In genomic region chrX:29547877-29548276, GRCh38 we compare ENCODE assay signal across 19 cellular contexts.
DNase-seq lines count a peak whose midpoint lies in the region; ATAC-seq and TF ChIP-seq lines count a peak whose summit lies in the region.
"Had no signal": no experiment of that assay in that cellular context is flagged by ENCODE, and none has a peak within 500 bp of the region (broad histone marks: within the 10 kb centered on the region; RNA-seq: fewer than 3 reads in every experiment).

No MANE protein-coding gene starts in this region.

- H3K27me3 Mint-ChIP-seq in HFFc6 (ENCODE audit: insufficient read depth): peaks cover 1% of the 10 kb centered on the region

- no peaks in the 10 kb centered on the region for H3K36me3 Mint-ChIP-seq in HFFc6 (ENCODE audit: low read depth)

- H3K9me3 Mint-ChIP-seq in HFFc6: no peaks in the 10 kb centered on the region
- H3K9me3 Mint-ChIP-seq: T-helper 2 cell treated with Interferon-gamma antibody and Interleukin-4, amounts not matched to agents 5 μg/mL and 100 μg/mL, for 36 hours had no signal

- H3K4me1 Mint-ChIP-seq in HFFc6 (ENCODE audit: low read depth): 0 out of 2 replicates have a peak, but pooled peaks cover 1% of the 10 kb centered on the region

- TF ChIP-seq CTCF in HFFc6 (IDR thresholded peaks at IDR 0.05): no peak

- no peak overlapping the region for H3K4me3 Mint-ChIP-seq in HFFc6
- H3K4me3 Mint-ChIP-seq: T-helper 2 cell treated with Interferon-gamma antibody and Interleukin-4, amounts not matched to agents 5 μg/mL and 100 μg/mL, for 36 hours had no signal

- no peak for DNase-seq in left lobe of liver (ENCODE audit: low spot score)
- DNase-seq in NCI-H510A treated with DMSO at 0.1 percent for 48 hours (lab: John Stamatoyannopoulos, UW): no peak
- DNase-seq in NCI-H146 (lab: John Stamatoyannopoulos, UW): no peak
- DNase-seq in HFFc6: no peak
- DNase-seq: Calu3, DMS153, Kasumi-1, NCI-H1105, NCI-H2029, NCI-H446 treated with DMSO at 0.1 percent for 48 hours, NCI-H526 treated with DMSO at 0.1 percent for 48 hours, Right ventricle myocardium superior, RPMI8226, T-helper 1 cell had no signal

- no peak overlapping the region for H3K27ac Mint-ChIP-seq in HFFc6
- H3K27ac Mint-ChIP-seq: T-helper 2 cell treated with Interferon-gamma antibody and Interleukin-4, amounts not matched to agents 5 μg/mL and 100 μg/mL, for 36 hours had no signal

- ATAC-seq in GM18508 (IDR thresholded peaks at IDR 0.05; ENCODE audit: insufficient read depth, unreplicated experiment) (peak; percentile 40), GM19351 (IDR thresholded peaks at IDR 0.05; ENCODE audit: unreplicated experiment) (peak; percentile 42), HG03354 (IDR thresholded peaks at IDR 0.05; ENCODE audit: poor library complexity, severe bottlenecking, unreplicated experiment) (peak; percentile 82), left lobe of liver (peak; percentile 54)
- ATAC-seq: K562 had no signal
